Comparison of ENCODE assay signal across 14 cellular contexts in genomic region chr1:112536561-112536960, GRCh38. TPM values are rescaled to one million over a fixed set of nuclear protein-coding genes. Genes with fewer than 3 reads are reported as not detected.
DNase-seq lines count a peak whose midpoint lies in the region; ATAC-seq, FAIRE-seq and TF ChIP-seq lines count a peak whose summit lies in the region.
"Had no signal": no experiment of that assay in that cellular context is flagged by ENCODE, and none has a peak within 500 bp of the region (broad histone marks: within the 10 kb centered on the region; RNA-seq: fewer than 3 reads in every experiment).

No MANE protein-coding gene starts in this region.

- no peak overlapping the region for H3K27ac ChIP-seq in GM23248
- H3K27ac ChIP-seq: BLaER1, KMS-11 had no signal

- H3K27me3 ChIP-seq in GM23248 (replicated peaks; ENCODE audit: insufficient read depth): no peaks in the 10 kb centered on the region
- H3K27me3 ChIP-seq: BLaER1 had no signal

- H4K20me1 ChIP-seq in GM23248 (ENCODE audit: insufficient read depth): no peaks in the 10 kb centered on the region
- H4K20me1 ChIP-seq: BLaER1 had no signal

- no peak overlapping the region for H3K9ac ChIP-seq in GM23248
- H3K9ac ChIP-seq: BLaER1, KMS-11 had no signal

- H3K4me1 ChIP-seq in GM23248 (ENCODE audit: insufficient read depth): peaks cover 54% of the 10 kb centered on the region
- H3K4me1 ChIP-seq: BLaER1 had no signal

- no peak for TF ChIP-seq CTCF in astrocyte of the cerebellum (IDR thresholded peaks at IDR 0.05; ENCODE audit: low read depth, low read length, missing control alignments)
- TF ChIP-seq CTCF in fibroblast of pulmonary artery (IDR thresholded peaks at IDR 0.05; ENCODE audit: low read length, missing control alignments): no peak
- TF ChIP-seq CTCF in retinal pigment epithelial cell (conservative IDR thresholded peaks at IDR 0.05; ENCODE audit: low read depth, low read length): no peak
- TF ChIP-seq CTCF in GM13976 (IDR thresholded peaks at IDR 0.05; ENCODE audit: borderline replicate concordance, control extremely low read depth, extremely low read depth, insufficient read depth, missing control alignments): no peak
- no peak for TF ChIP-seq CTCF in GM10266 (IDR thresholded peaks at IDR 0.05; ENCODE audit: control insufficient read depth, insufficient read depth, low read depth, missing control alignments)

- H3K9me2 ChIP-seq in GM23248 (ENCODE audit: insufficient read depth): no peaks in the 10 kb centered on the region

- H3K36me3 ChIP-seq in GM23248 (ENCODE audit: low read depth): peaks cover 10% of the 10 kb centered on the region

- 51% methylated on average over 2 of the region's 2 CpGs for WGBS in GM23248 (ENCODE audit: low coverage in 1 of 2, low lambda C conversion rate in 2 of 2, missing lambda C conversion rate in 2 of 2), 2 experiments

- H3K4me2 ChIP-seq in GM23248 (ENCODE audit: unreplicated experiment): no peak overlapping the region
- H3K4me2 ChIP-seq: BLaER1, KMS-11 had no signal

- H3K4me3 ChIP-seq in GM23248 (no peak overlapping the region), astrocyte of the cerebellum (ENCODE audit: low read depth, low read length) (no peak overlapping the region), fibroblast of pulmonary artery (replicated peaks; ENCODE audit: low read depth, low read length) (no peak overlapping the region), retinal pigment epithelial cell (ENCODE audit: low read length) (no peak overlapping the region)
- H3K4me3 ChIP-seq: BLaER1 had no signal

- H3K79me2 ChIP-seq in GM23248 (ENCODE audit: insufficient read depth): no peaks in the 10 kb centered on the region

- ATAC-seq in GM21423 (IDR thresholded peaks at IDR 0.05; ENCODE audit: unreplicated experiment): no peak

- no peak for FAIRE-seq in RCC 7860 (lab: Jason Lieb, UNC)
- FAIRE-seq: GM12892, H1 had no signal

- DNase-seq in GM23248: peak; percentile 53
- DNase-seq in astrocyte of the cerebellum (ENCODE audit: low read depth): peak; percentile 81
- DNase-seq in fibroblast of pulmonary artery (ENCODE audit: low read depth): peak; percentile 65
- peak; percentile 93 for DNase-seq in retinal pigment epithelial cell (ENCODE audit: low read depth)
- DNase-seq in GM13976 (ENCODE audit: low spot score): no peak
- DNase-seq in GM10266 (ENCODE audit: extremely low spot score): no peak
- no peak for DNase-seq in RCC 7860 (ENCODE audit: low spot score)
- DNase-seq: NCI-H1105, NCI-H1694 treated with DMSO at 0.1 percent for 48 hours had no signal

- H3F3A ChIP-seq in GM23248 (ENCODE audit: insufficient read depth): peaks cover 24% of the 10 kb centered on the region

- H2AFZ ChIP-seq in GM23248: no peak overlapping the region

- H3K9me3 ChIP-seq in GM23248 (ENCODE audit: low read depth): no peaks in the 10 kb centered on the region
- H3K9me3 ChIP-seq: BLaER1 had no signal

- in situ Hi-C loops in GM23248 (cut with MboI): no loop called here
- in situ Hi-C loops in astrocyte of the cerebellum (cut with HindIII; ENCODE audit: low sequenced_read_pairs): no loop called here
- in situ Hi-C loops in GM13976 (cut with MboI; ENCODE audit: low sequenced_read_pairs, unreplicated experiment): no loop called here

RNA-seq across cellular contexts. Expression of gene WNT2B, which starts 27.8 kb away (rescaled TPM):
- total RNA-seq in GM23248 (2014; rRNA removed; shearing (Covaris generic)): 0.13 and 2.1 TPM in 2 replicates
- 0.43 and 0.61 TPM in 2 replicates for polyA plus RNA-seq in GM23248 (2016; fragmentation: Nextera tagmentation; extraction: Ambion mirVana)

Comparison
In these comparisons a context has a peak if more than half of its experiments do, and no peak if none do; other contexts are left out.
1. DNase-seq: peak in GM23248 (single experiment), astrocyte of the cerebellum (single experiment), fibroblast of pulmonary artery (single experiment) and retinal pigment epithelial cell (single experiment); none in GM13976 (single experiment), GM10266 (single experiment) and RCC 7860 (single experiment).